Comparison of ENCODE assay signal across 8 cellular contexts in the genomic region with DNA sequence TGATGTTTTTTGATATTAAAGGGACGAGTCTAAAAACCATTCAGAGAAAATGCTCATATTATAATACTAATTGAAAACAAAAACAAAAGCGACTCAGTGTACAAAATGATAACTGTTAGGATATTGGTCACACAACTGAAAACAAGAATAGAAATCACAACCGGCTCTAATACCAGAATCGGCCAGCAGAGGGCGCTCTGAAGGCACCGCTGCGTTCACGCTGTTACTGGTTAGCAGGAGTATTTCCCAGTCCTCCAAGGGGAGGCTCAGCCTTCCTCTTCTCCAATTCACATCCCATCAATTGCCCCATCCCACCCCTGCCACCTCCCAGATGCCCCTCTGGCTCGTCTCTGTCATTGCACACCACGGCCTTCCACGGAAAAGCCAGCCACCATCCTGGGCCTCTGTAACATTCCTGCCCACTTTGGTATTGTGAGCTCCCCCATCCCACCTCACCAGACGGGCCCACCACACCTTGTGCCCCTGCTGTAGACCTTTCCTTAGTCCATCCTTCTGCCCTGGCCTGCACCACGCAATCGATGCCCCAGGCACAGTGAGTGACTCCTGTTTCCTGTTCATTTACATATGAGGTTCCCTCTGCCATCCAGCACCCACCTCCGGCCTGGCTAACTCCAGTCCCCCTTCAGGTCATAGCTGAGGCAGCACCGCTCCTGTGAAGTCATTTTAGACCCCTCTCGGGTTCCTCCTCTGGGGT. TPM values are rescaled to one million over a fixed set of nuclear protein-coding genes. Genes with fewer than 3 reads are reported as not detected.
DNase-seq lines count a peak whose midpoint lies in the region; ATAC-seq, FAIRE-seq and TF ChIP-seq lines count a peak whose summit lies in the region.

No MANE protein-coding gene starts in this region.

- TF ChIP-seq RAD21 in HepG2 (CRISPR knock-in tag; IDR thresholded peaks at IDR 0.05) = peak; percentile 44; the same call in 1 of the 2 replicates

- ATAC-seq in GM19351 (IDR thresholded peaks at IDR 0.05; ENCODE audit: unreplicated experiment) (peak; percentile 56), HepG2 (peak; percentile 55), HG03460 (IDR thresholded peaks at IDR 0.05; ENCODE audit: unreplicated experiment) (no peak)

- no peak for TF ChIP-seq EP300 in HepG2 (IDR thresholded peaks at IDR 0.05; ENCODE audit: low read depth in 2 of 2, low read length in 2 of 2)
- TF ChIP-seq EP300 in HepG2 (CRISPR knock-in tag; IDR thresholded peaks at IDR 0.05; ENCODE audit: borderline replicate concordance) = no peak

- DNase-seq in Ammon's horn (ENCODE audit: low spot score) (peak; percentile 81), NCI-H2107 treated with DMSO at 0.1 percent for 48 hours (lab: John Stamatoyannopoulos, UW; ENCODE audit: unreplicated experiment) (peak; percentile 27), HepG2 (ENCODE audit: low spot score) (peak; percentile 35)
- peak; percentile 86 for DNase-seq in activated CD4-positive, alpha-beta T cell treated with anti-CD3 and anti-CD28 coated beads for 48 hours
- peak; percentile 20 to 71 (median 39) for DNase-seq in stimulated activated CD4-positive, alpha-beta T cell treated with anti-CD3 and anti-CD28 coated beads, TNF-alpha, amount 100 ng/mL, for 1 hour (ENCODE audit: low read depth in 3 of 3, low spot score in 1 of 3)

- POLR2A ChIA-PET in HepG2 (lab: Yijun Ruan, JAX) = interaction anchor here (0.7 kb wide), 1 partner anchor 33 kb away, joined by 3 read pairs; no protein-coding TSS in a partner anchor

- TF ChIP-seq CTCF in HepG2 (CRISPR knock-in tag; IDR thresholded peaks at IDR 0.05) = peak; percentile 82

- no peaks in the 10 kb centered on the region for H3K27me3 ChIP-seq in HepG2 (ENCODE audit: control insufficient read depth in 1 of 2, insufficient read depth in 2 of 2, low read length in 2 of 2)

- no TSS peak for BruUV-seq in HepG2 (replicated peaks; lab: Mats Ljungman, UMichigan)

- H3K79me2 ChIP-seq in HepG2 (ENCODE audit: insufficient read depth, low read length) = no peaks in the 10 kb centered on the region

- no peak overlapping the region for H2AFZ ChIP-seq in HepG2 (ENCODE audit: low read length)

- H3K4me1 ChIP-seq in HepG2 (ENCODE audit: insufficient read depth, low read length) = peaks cover 30% of the 10 kb centered on the region

- intact Hi-C loops in HepG2 (cut with micrococcal nuclease; ENCODE audit: unreplicated experiment) = loop anchor here (1.0 kb wide), 1 partner anchor 62 kb away; no protein-coding TSS in a partner anchor

- H3K27ac ChIP-seq in cingulate gyrus (ENCODE audit: low read depth, low read length) (peak overlapping the region; percentile 43), HepG2 (ENCODE audit: extremely low read length, insufficient read depth, low read length) (no peak overlapping the region)

- CTCF ChIA-PET in HepG2 (lab: Yijun Ruan, JAX; ENCODE audit: low intra/inter-chr PET ratio, low total read pairs) = interaction anchor here (1.0 to 1.4 kb wide), 3 partner anchors 36 to 62 kb away, joined by 5 to 18 read pairs (median 6); no protein-coding TSS in a partner anchor

- TF ChIP-seq POLR2A in HepG2 (IDR thresholded peaks at IDR 0.05; ENCODE audit: insufficient read depth in 1 of 2, low read depth in 2 of 2, low read length in 2 of 2) = no peak

- no peaks in the 10 kb centered on the region for H3K9me3 ChIP-seq in HepG2 (ENCODE audit: low read length)

- H3K36me3 ChIP-seq in HepG2 (replicated peaks in 1 of 2; ENCODE audit: control insufficient read depth in 1 of 2, insufficient read depth in 2 of 2, low read length in 2 of 2) = no peaks in the 10 kb centered on the region

- no peaks in the 10 kb centered on the region for H4K20me1 ChIP-seq in HepG2 (ENCODE audit: insufficient read depth, low read length)

- in situ Hi-C loops in HepG2 (cut with HindIII; ENCODE audit: extremely low pct_ligation_motif_present, low pct_unique_long_range_greater_than_20kb) = loop anchor here (5.0 kb wide), 1 partner anchor 59 kb away; no protein-coding TSS in a partner anchor

- no peak overlapping the region for H3K4me3 ChIP-seq in HepG2 (replicated peaks in 1 of 3; ENCODE audit: insufficient read depth in 1 of 3, low read depth in 2 of 3, low read length in 3 of 3)

- H3K4me2 ChIP-seq in HepG2 (ENCODE audit: low read depth, low read length) = no peak overlapping the region

- 16% methylated on average over 16 of the region's 17 CpGs for WGBS in HepG2 (ENCODE audit: low lambda C conversion rate)

- H3K9ac ChIP-seq in HepG2 (ENCODE audit: insufficient read depth, low read depth, low read length) = no peak overlapping the region

- FAIRE-seq in HepG2 (lab: Jason Lieb, UNC) = peak; percentile 79

TF ChIP-seq in HepG2, 621 proteins besides CTCF, POLR2A, EP300 and RAD21 (continues in another document):
- TF ChIP-seq KDM2A (CRISPR knock-in tag; IDR thresholded peaks at IDR 0.05; ENCODE audit: borderline replicate concordance, low read depth) = peak; percentile 38; the same call in 1 of the 2 replicates
- no peak for TF ChIP-seq ZBTB25 (CRISPR knock-in tag; IDR thresholded peaks at IDR 0.05)

RNA-seq across cellular contexts. Expression of gene FAM107A, which starts 8.5 kb away (rescaled TPM):
- not detected in 2 replicates for total RNA-seq in HepG2 (2016; rRNA removed; fragmentation: Illumina TruSeq; extraction: Trizol)
- not detected in 2 replicates for total RNA-seq in HepG2 (2016; cell fraction: cytosol; rRNA removed; fragmentation: Illumina TruSeq; extraction: Trizol; ENCODE audit: low read depth)
- not detected in 2 replicates for total RNA-seq in HepG2 (2016; cell fraction: insoluble cytoplasmic fraction; rRNA removed; fragmentation: Illumina TruSeq; extraction: Trizol)
- not detected in 2 replicates for total RNA-seq in HepG2 (2016; cell fraction: membrane; rRNA removed; fragmentation: Illumina TruSeq; extraction: Trizol)
- total RNA-seq in HepG2 (2016; cell fraction: nucleus; rRNA removed; fragmentation: Illumina TruSeq; extraction: Trizol) = not detected in 2 replicates
- not detected in 2 replicates for polyA plus RNA-seq in HepG2 (2011; rRNA removed)
- polyA plus RNA-seq in HepG2 (2011; cell fraction: cytosol; rRNA removed) = not detected in 2 replicates
- not detected in 2 replicates for polyA plus RNA-seq in HepG2 (2011; cell fraction: nucleus; rRNA removed)
- 0.13 and 0.62 TPM in 2 replicates for polyA plus RNA-seq in HepG2 (2012)
- not detected in 2 replicates for polyA plus RNA-seq in HepG2 (2016; cell fraction: cytosol; fragmentation: Illumina TruSeq; extraction: Trizol; ENCODE audit: low read depth)
- polyA plus RNA-seq in HepG2 (2016; cell fraction: insoluble cytoplasmic fraction; fragmentation: Illumina TruSeq; extraction: Trizol; ENCODE audit: low read depth) = not detected in 2 replicates
- not detected in 2 replicates for polyA plus RNA-seq in HepG2 (2016; cell fraction: membrane; fragmentation: Illumina TruSeq; extraction: Trizol; ENCODE audit: low read depth)
- not detected in 2 replicates for polyA plus RNA-seq in HepG2 (2016; cell fraction: nucleus; fragmentation: Illumina TruSeq; extraction: Trizol; ENCODE audit: insufficient read depth, low read depth)
- polyA minus RNA-seq in HepG2 (2011; rRNA and poly(A)+ RNA removed; ENCODE audit: low replicate concordance) = not detected in 2 replicates
- not detected in 2 replicates for polyA minus RNA-seq in HepG2 (2011; cell fraction: cytosol; rRNA and poly(A)+ RNA removed)
- polyA minus RNA-seq in HepG2 (2011; cell fraction: nucleus; rRNA and poly(A)+ RNA removed) = not detected in 2 replicates

RNA-seq across cellular contexts. Expression of gene ACOX2, which starts 31.7 kb away (rescaled TPM):
- 41.1 and 42.6 TPM in 2 replicates for total RNA-seq in HepG2 (2016; rRNA removed; fragmentation: Illumina TruSeq; extraction: Trizol)
- 13.1 and 13.7 TPM in 2 replicates for total RNA-seq in HepG2 (2016; cell fraction: cytosol; rRNA removed; fragmentation: Illumina TruSeq; extraction: Trizol; ENCODE audit: low read depth)
- 39.0 and 39.8 TPM in 2 replicates for total RNA-seq in HepG2 (2016; cell fraction: insoluble cytoplasmic fraction; rRNA removed; fragmentation: Illumina TruSeq; extraction: Trizol)
- 18.6 and 20.4 TPM in 2 replicates for total RNA-seq in HepG2 (2016; cell fraction: membrane; rRNA removed; fragmentation: Illumina TruSeq; extraction: Trizol)
- 48.2 and 48.3 TPM in 2 replicates for total RNA-seq in HepG2 (2016; cell fraction: nucleus; rRNA removed; fragmentation: Illumina TruSeq; extraction: Trizol)
- 98.5 and 105 TPM in 2 replicates for polyA plus RNA-seq in HepG2 (2011; rRNA removed)
- polyA plus RNA-seq in HepG2 (2011; cell fraction: cytosol; rRNA removed) = 49.0 and 60.3 TPM in 2 replicates
- 306 and 373 TPM in 2 replicates for polyA plus RNA-seq in HepG2 (2011; cell fraction: nucleus; rRNA removed)
- polyA plus RNA-seq in HepG2 (2012) = 29.8 and 60.1 TPM in 2 replicates
- polyA plus RNA-seq in HepG2 (2016; cell fraction: cytosol; fragmentation: Illumina TruSeq; extraction: Trizol; ENCODE audit: low read depth) = 12.5 and 13.1 TPM in 2 replicates
- polyA plus RNA-seq in HepG2 (2016; cell fraction: insoluble cytoplasmic fraction; fragmentation: Illumina TruSeq; extraction: Trizol; ENCODE audit: low read depth) = 50.0 and 58.0 TPM in 2 replicates
- 16.6 and 17.1 TPM in 2 replicates for polyA plus RNA-seq in HepG2 (2016; cell fraction: membrane; fragmentation: Illumina TruSeq; extraction: Trizol; ENCODE audit: low read depth)
- polyA plus RNA-seq in HepG2 (2016; cell fraction: nucleus; fragmentation: Illumina TruSeq; extraction: Trizol; ENCODE audit: insufficient read depth, low read depth) = 86.5 and 86.8 TPM in 2 replicates
- 95.4 TPM in 1 of 2 replicates, not detected in the other for polyA minus RNA-seq in HepG2 (2011; rRNA and poly(A)+ RNA removed; ENCODE audit: low replicate concordance)
- polyA minus RNA-seq in HepG2 (2011; cell fraction: cytosol; rRNA and poly(A)+ RNA removed) = 23.3 and 26.9 TPM in 2 replicates
- polyA minus RNA-seq in HepG2 (2011; cell fraction: nucleus; rRNA and poly(A)+ RNA removed) = 86.3 and 110 TPM in 2 replicates

Comparison
In these comparisons a context has a peak if more than half of its experiments do, and no peak if none do; other contexts are left out.
1. DNase-seq: peak in every context shown above with its lines; median percentile 86 in activated CD4-positive, alpha-beta T cell treated with anti-CD3 and anti-CD28 coated beads for 48 hours; 81 in Ammon's horn; 39 in stimulated activated CD4-positive, alpha-beta T cell treated with anti-CD3 and anti-CD28 coated beads, TNF-alpha, amount 100 ng/mL, for 1 hour; 35 in HepG2; 27 in NCI-H2107 treated with DMSO at 0.1 percent for 48 hours.